In genomic region chr3:172402892-172403643, GRCh38 we compare ENCODE assay signal across 2 cellular contexts.
A peak's percentile ranks its signal among the peaks of the same experiment; 100 is the strongest.
TF ChIP-seq lines count a peak whose summit lies in the region.

No MANE protein-coding gene starts in this region.

TF ChIP-seq in HepG2, 621 proteins besides CTCF, POLR2A, EP300 and RAD21 (continued from another document and continues in another):
- no peak for TF ChIP-seq ATF5 (CRISPR knock-in tag; IDR thresholded peaks at IDR 0.05; ENCODE audit: low read depth)
- no peak for TF ChIP-seq KLF11 (CRISPR knock-in tag; IDR thresholded peaks at IDR 0.05)
- no peak for TF ChIP-seq ZNF225 (CRISPR knock-in tag; IDR thresholded peaks at IDR 0.05)
- no peak for TF ChIP-seq GTF3A (CRISPR knock-in tag; conservative IDR thresholded peaks at IDR 0.05)
- TF ChIP-seq AGO2 (optimal IDR thresholded peaks at IDR 0.05; ENCODE audit: low read depth, low read length) = peak; percentile 34
- TF ChIP-seq GRHL1 (CRISPR knock-in tag; conservative IDR thresholded peaks at IDR 0.05) = no peak
- TF ChIP-seq CEBPG (CRISPR knock-in tag; IDR thresholded peaks at IDR 0.05) = no peak
- TF ChIP-seq POLR2AphosphoS2 (IDR thresholded peaks at IDR 0.05; ENCODE audit: low read depth, low read length) = 0 out of 2 replicates have a peak, but pooled peaks have one; percentile 9
- TF ChIP-seq BATF2 (CRISPR knock-in tag; IDR thresholded peaks at IDR 0.05) = no peak
- no peak for TF ChIP-seq ZNF503 (CRISPR knock-in tag; IDR thresholded peaks at IDR 0.05)
- TF ChIP-seq ZNF839 (CRISPR knock-in tag; IDR thresholded peaks at IDR 0.05; ENCODE audit: borderline replicate concordance) = no peak
- TF ChIP-seq NCOR1 (IDR thresholded peaks at IDR 0.05; ENCODE audit: borderline replicate concordance, low read length) = no peak
- TF ChIP-seq SIN3A (IDR thresholded peaks at IDR 0.05; ENCODE audit: borderline replicate concordance, low read depth, low read length) = no peak
- TF ChIP-seq NCOA5 (CRISPR knock-in tag; IDR thresholded peaks at IDR 0.05) = 0 out of 2 replicates have a peak, but pooled peaks have one; percentile 23
- no peak for TF ChIP-seq ATF7-NPFF (CRISPR knock-in tag; IDR thresholded peaks at IDR 0.05; ENCODE audit: low read depth)
- peak; percentile 58; the same call in 1 of the 2 replicates for TF ChIP-seq SSRP1 (CRISPR knock-in tag; IDR thresholded peaks at IDR 0.05)
- TF ChIP-seq ZSCAN9 (CRISPR knock-in tag; IDR thresholded peaks at IDR 0.05; ENCODE audit: borderline replicate concordance) = no peak
- TF ChIP-seq ATF4 (CRISPR knock-in tag; IDR thresholded peaks at IDR 0.05) = no peak
- peak; percentile 57 for TF ChIP-seq POLR2AphosphoS5 (IDR thresholded peaks at IDR 0.05; ENCODE audit: low read depth, low read length)
- no peak for TF ChIP-seq ZSCAN21 (CRISPR knock-in tag; IDR thresholded peaks at IDR 0.05; ENCODE audit: borderline replicate concordance)
- TF ChIP-seq CBX1 (IDR thresholded peaks at IDR 0.05; ENCODE audit: low read depth) = no peak
- TF ChIP-seq ZNF280D (CRISPR knock-in tag; IDR thresholded peaks at IDR 0.05) = no peak
- TF ChIP-seq NRL (CRISPR knock-in tag; IDR thresholded peaks at IDR 0.05; ENCODE audit: borderline replicate concordance) = no peak
- TF ChIP-seq RBM22 (optimal IDR thresholded peaks at IDR 0.05; ENCODE audit: low read length) = peak; percentile 97

TF ChIP-seq in Ishikawa, 13 proteins besides CTCF, POLR2A, EP300 and RAD21 (continued from another document):
- TF ChIP-seq USF1 (IDR thresholded peaks at IDR 0.05) (no peak), MAX (IDR thresholded peaks at IDR 0.05) (0 out of 2 replicates have a peak, but pooled peaks have one; percentile 1), TAF1 (IDR thresholded peaks at IDR 0.05; ENCODE audit: low read depth) (no peak)
